In genomic region chr22:46502776-46503175, GRCh38 we compare ENCODE assay signal across 1 cellular context.
TF ChIP-seq lines count a peak whose summit lies in the region.

No MANE protein-coding gene starts in this region.

TF ChIP-seq in H1, 55 proteins besides CTCF, POLR2A, EP300 and RAD21:
- TF ChIP-seq BRCA1 (IDR thresholded peaks at IDR 0.05; ENCODE audit: low read depth, low read length) (no peak), SP4 (IDR thresholded peaks at IDR 0.05; ENCODE audit: low read length) (no peak), CHD2 (IDR thresholded peaks at IDR 0.05; ENCODE audit: low read length) (no peak), SIRT6 (IDR thresholded peaks at IDR 0.05; ENCODE audit: low read length) (no peak), ASH2L (IDR thresholded peaks at IDR 0.05; ENCODE audit: low read length) (no peak), SIN3A (conservative IDR thresholded peaks at IDR 0.05 in 1 of 2, IDR thresholded peaks at IDR 0.05 in 1 of 2; ENCODE audit: low read depth in 1 of 2, low read length in 2 of 2) (no peak), CHD1 (IDR thresholded peaks at IDR 0.05; ENCODE audit: low read depth, low read length) (no peak), ATF2 (IDR thresholded peaks at IDR 0.05; ENCODE audit: low read length) (no peak), KDM5A (IDR thresholded peaks at IDR 0.05; ENCODE audit: low read length) (no peak), POU5F1 (IDR thresholded peaks at IDR 0.05; ENCODE audit: low read depth, low read length) (no peak), KDM1A (IDR thresholded peaks at IDR 0.05; ENCODE audit: borderline replicate concordance, low read length) (no peak), TCF12 (IDR thresholded peaks at IDR 0.05; ENCODE audit: low read depth, low read length) (no peak), CBX8 (IDR thresholded peaks at IDR 0.05; ENCODE audit: borderline replicate concordance, low read depth, low read length) (no peak), JUN (IDR thresholded peaks at IDR 0.05; ENCODE audit: low read depth, low read length) (no peak), CBX5 (IDR thresholded peaks at IDR 0.05; ENCODE audit: low read depth, low read length) (no peak), EZH2 (IDR thresholded peaks at IDR 0.05; ENCODE audit: low read depth, low read length, severe bottlenecking) (no peak), MAFK (IDR thresholded peaks at IDR 0.05; ENCODE audit: low read depth, low read length) (no peak), SP1 (IDR thresholded peaks at IDR 0.05; ENCODE audit: low read depth, low read length) (no peak), HDAC6 (IDR thresholded peaks at IDR 0.05; ENCODE audit: low read depth, low read length) (no peak), CTBP2 (IDR thresholded peaks at IDR 0.05; ENCODE audit: borderline replicate concordance, insufficient read depth, insufficient read length, low read length) (no peak)
